30 cellular contexts compared by ENCODE assay signal in the genomic region with DNA sequence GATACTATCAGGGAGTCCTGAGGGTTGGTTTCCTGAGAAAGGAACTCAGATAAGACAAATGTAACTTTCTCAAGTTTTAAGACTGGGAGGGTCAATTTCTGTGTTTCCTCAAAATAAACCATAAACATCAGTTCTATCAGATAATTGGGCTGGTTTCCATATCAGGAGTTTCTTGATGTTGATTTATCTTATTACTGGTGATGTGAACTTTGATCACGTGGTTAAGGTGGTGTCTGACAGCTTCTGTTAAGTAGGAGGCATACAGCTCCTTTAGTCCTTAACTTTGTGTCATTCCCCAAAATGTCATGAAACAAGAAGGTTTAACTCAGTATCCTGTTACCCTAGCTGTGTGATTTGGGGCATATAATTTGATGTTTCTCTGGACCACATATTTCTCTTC.
"Had no signal": no experiment of that assay in that cellular context is flagged by ENCODE, and none has a peak within 500 bp of the region (broad histone marks: within the 10 kb centered on the region; RNA-seq: fewer than 3 reads in every experiment).

No MANE protein-coding gene starts in this region.

- ATAC-seq: activated CD8-positive, alpha-beta memory T cell treated with anti-CD3 and anti-CD28 coated beads, Interleukin-2, amount 10 ng/mL, durations not matched to agents 7 days and 5 days; activated CD8-positive, alpha-beta T cell treated with anti-CD3 and anti-CD28 coated beads, Interleukin-2, amount 10 ng/mL, durations not matched to agents 7 days and 5 days; body of pancreas; effector memory CD8-positive, alpha-beta T cell; foreskin keratinocyte; gastrocnemius medialis; heart left ventricle had no signal

- H3K27me3 ChIP-seq: adrenal gland, body of pancreas, esophagus muscularis mucosa, foreskin keratinocyte, gastrocnemius medialis, heart left ventricle had no signal

- H3K27ac ChIP-seq: adrenal gland, body of pancreas, esophagus muscularis mucosa, foreskin keratinocyte, gastrocnemius medialis, heart left ventricle had no signal

- H3K36me3 ChIP-seq: adrenal gland, esophagus muscularis mucosa, gastrocnemius medialis, heart left ventricle had no signal

- H3K4me3 Mint-ChIP-seq: activated CD4-positive, alpha-beta memory T cell treated with anti-CD3 and anti-CD28 coated beads for 36 hours; activated CD4-positive, alpha-beta T cell treated with anti-CD3 and anti-CD28 coated beads for 36 hours; activated CD4-positive, alpha-beta T cell treated with anti-CD3 and anti-CD28 coated beads, Interleukin-2, amount 10 ng/mL, durations not matched to agents 24 days and 14 days; activated CD8-positive, alpha-beta memory T cell treated with anti-CD3 and anti-CD28 coated beads, Interleukin-2, amount 10 ng/mL, durations not matched to agents 7 days and 5 days; activated CD8-positive, alpha-beta T cell treated with anti-CD3 and anti-CD28 coated beads, Interleukin-2, amount 10 ng/mL, durations not matched to agents 7 days and 5 days; activated naive CD4-positive, alpha-beta T cell treated with anti-CD3 and anti-CD28 coated beads, Interleukin-2, amount 10 ng/mL, durations not matched to agents 7 days and 5 days; activated T-helper 1 cell treated with anti-CD3 and anti-CD28 coated beads, Interleukin-12 subunit alpha, Interleukin-12 subunit beta, Interleukin-2, Interleukin-4 antibody, amounts not matched to agents 30 ng/mL and 10 ng/mL and 1 ng/mL, durations not matched to agents 14 hours and 24 hours and 36 hours had no signal

- H3K4me3 ChIP-seq: adrenal gland, body of pancreas, esophagus muscularis mucosa, gastrocnemius medialis, heart left ventricle had no signal

- H3K27me3 Mint-ChIP-seq: activated CD4-positive, alpha-beta memory T cell treated with anti-CD3 and anti-CD28 coated beads for 36 hours; activated CD4-positive, alpha-beta T cell treated with anti-CD3 and anti-CD28 coated beads for 36 hours; activated CD4-positive, alpha-beta T cell treated with anti-CD3 and anti-CD28 coated beads, Interleukin-2, amount 10 ng/mL, durations not matched to agents 24 days and 14 days; activated CD8-positive, alpha-beta memory T cell treated with anti-CD3 and anti-CD28 coated beads, Interleukin-2, amount 10 ng/mL, durations not matched to agents 7 days and 5 days; activated naive CD4-positive, alpha-beta T cell treated with anti-CD3 and anti-CD28 coated beads, Interleukin-2, amount 10 ng/mL, durations not matched to agents 7 days and 5 days had no signal

- H3K9me3 ChIP-seq: adrenal gland, gastrocnemius medialis had no signal

- H3K4me1 ChIP-seq: foreskin keratinocyte, gastrocnemius medialis had no signal

- DNase-seq: activated CD4-positive, alpha-beta memory T cell treated with anti-CD3 and anti-CD28 coated beads for 36 hours; activated CD4-positive, alpha-beta T cell treated with anti-CD3 and anti-CD28 coated beads for 36 hours; activated CD4-positive, alpha-beta T cell treated with anti-CD3 and anti-CD28 coated beads, Interleukin-2, amount 10 ng/mL, durations not matched to agents 24 days and 14 days; activated CD4-positive, CD25-positive, alpha-beta regulatory T cell; activated CD4-positive, CD25-positive, alpha-beta regulatory T cell treated with anti-CD3 and anti-CD28 coated beads, Interleukin-2, amount 50 U/mL, for 72 hours; activated CD8-positive, alpha-beta memory T cell treated with anti-CD3 and anti-CD28 coated beads, Interleukin-2, amount 10 ng/mL, durations not matched to agents 7 days and 5 days; activated CD8-positive, alpha-beta memory T cell treated with anti-CD3 and anti-CD28 coated beads, Interleukin-2, amount 50 U/mL, for 4 hours; activated CD8-positive, alpha-beta T cell treated with anti-CD3 and anti-CD28 coated beads, Interleukin-2, amount 10 ng/mL, durations not matched to agents 7 days and 5 days; activated gamma-delta T cell; activated naive CD4-positive, alpha-beta T cell; activated naive CD4-positive, alpha-beta T cell treated with anti-CD3 and anti-CD28 coated beads, Interleukin-2, amount 10 ng/mL, durations not matched to agents 7 days and 5 days; activated T-cell treated with anti-CD3 and anti-CD28 coated beads, Interleukin-2, amount 50 U/mL, for 1 hour; activated T-cell treated with anti-CD3 and anti-CD28 coated beads, Interleukin-2, amount 50 U/mL, for 48 hours; adrenal gland; amygdala; aorta; body of pancreas; cortex of kidney; dermis blood vessel endothelial cell; effector CD4-positive, alpha-beta T cell; effector memory CD8-positive, alpha-beta T cell; erythroblast; foreskin keratinocyte; gastrocnemius medialis; glutamatergic neuron; heart left ventricle; T-helper 2 cell had no signal

- H3K4me1 Mint-ChIP-seq: activated CD8-positive, alpha-beta memory T cell treated with anti-CD3 and anti-CD28 coated beads, Interleukin-2, amount 10 ng/mL, durations not matched to agents 7 days and 5 days; activated naive CD4-positive, alpha-beta T cell treated with anti-CD3 and anti-CD28 coated beads, Interleukin-2, amount 10 ng/mL, durations not matched to agents 7 days and 5 days had no signal

- FAIRE-seq: colon had no signal

- H3K27ac Mint-ChIP-seq: activated CD4-positive, alpha-beta memory T cell treated with anti-CD3 and anti-CD28 coated beads for 36 hours; activated CD4-positive, alpha-beta T cell treated with anti-CD3 and anti-CD28 coated beads for 36 hours; activated CD4-positive, alpha-beta T cell treated with anti-CD3 and anti-CD28 coated beads, Interleukin-2, amount 10 ng/mL, durations not matched to agents 24 days and 14 days; activated CD8-positive, alpha-beta memory T cell treated with anti-CD3 and anti-CD28 coated beads, Interleukin-2, amount 10 ng/mL, durations not matched to agents 7 days and 5 days; activated CD8-positive, alpha-beta T cell treated with anti-CD3 and anti-CD28 coated beads, Interleukin-2, amount 10 ng/mL, durations not matched to agents 7 days and 5 days; activated naive CD4-positive, alpha-beta T cell treated with anti-CD3 and anti-CD28 coated beads, Interleukin-2, amount 10 ng/mL, durations not matched to agents 7 days and 5 days; activated T-helper 1 cell treated with anti-CD3 and anti-CD28 coated beads, Interleukin-12 subunit alpha, Interleukin-12 subunit beta, Interleukin-2, Interleukin-4 antibody, amounts not matched to agents 30 ng/mL and 10 ng/mL and 1 ng/mL, durations not matched to agents 14 hours and 24 hours and 36 hours; effector memory CD8-positive, alpha-beta T cell had no signal
